13 cellular contexts compared by ENCODE assay signal in the genomic region with DNA sequence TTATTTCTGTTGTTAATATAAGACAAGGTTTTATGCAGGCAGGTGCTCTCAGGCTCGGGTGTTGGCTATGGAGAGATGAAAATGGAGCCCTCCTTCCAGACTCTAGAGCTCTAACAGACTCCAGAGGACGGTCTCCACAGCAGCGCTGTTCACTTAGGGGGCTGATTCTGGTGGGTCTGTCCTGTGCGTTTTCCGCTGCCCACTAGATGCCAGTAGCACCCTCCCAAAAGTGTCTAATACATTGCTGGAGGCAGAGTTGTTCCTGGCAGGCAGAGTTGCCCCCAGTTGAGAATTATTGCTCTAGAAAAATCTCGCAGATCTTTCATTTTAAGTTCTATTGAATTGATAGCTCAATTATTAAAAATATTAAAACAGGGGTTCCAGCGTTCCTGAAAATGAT.
DNase-seq lines count a peak whose midpoint lies in the region; ATAC-seq and TF ChIP-seq lines count a peak whose summit lies in the region.
"Had no signal": no experiment of that assay in that cellular context is flagged by ENCODE, and none has a peak within 500 bp of the region (broad histone marks: within the 10 kb centered on the region; RNA-seq: fewer than 3 reads in every experiment).

No MANE protein-coding gene starts in this region.

- no peak for ATAC-seq in left lung

- no peak for TF ChIP-seq POLR2A in adrenal gland (IDR thresholded peaks at IDR 0.05)

- H3F3A ChIP-seq in smooth muscle cell (ENCODE audit: low read depth) = no peaks in the 10 kb centered on the region

- peak; percentile 33 for DNase-seq in NCI-H748 (lab: John Stamatoyannopoulos, UW; ENCODE audit: unreplicated experiment)
- no peak for DNase-seq in NCI-H748 treated with DMSO at 0.1 percent for 48 hours (lab: John Stamatoyannopoulos, UW)
- peak; percentile 31 to 62 for DNase-seq in SJCRH30
- DNase-seq in fibroblast of mammary gland (ENCODE audit: low read depth) = no peak
- DNase-seq in smooth muscle cell (lab: John Stamatoyannopoulos, UW; ENCODE audit: unreplicated experiment) = no peak
- DNase-seq in adrenal gland = no peak
- DNase-seq in left lung = no peak
- no peak for DNase-seq in NCI-H1105 (lab: John Stamatoyannopoulos, UW)
- DNase-seq: activated T-cell treated with anti-CD3 and anti-CD28 coated beads for 4 hours; CD4-positive, alpha-beta T cell; NCI-H1048; uterus had no signal

- no peaks in the 10 kb centered on the region for H4K20me1 ChIP-seq in smooth muscle cell (ENCODE audit: low read depth)

- H2AFZ ChIP-seq in smooth muscle cell (ENCODE audit: low read depth) = no peak overlapping the region

- H3K4me1 ChIP-seq in SJCRH30 (no peaks in the 10 kb centered on the region), smooth muscle cell (ENCODE audit: low read depth) (no peaks in the 10 kb centered on the region), adrenal gland (replicated peaks in 1 of 2) (no peaks in the 10 kb centered on the region), left lung (no peaks in the 10 kb centered on the region)
- H3K4me1 ChIP-seq: uterus had no signal

- H3K79me2 ChIP-seq in smooth muscle cell (ENCODE audit: low read depth) = no peaks in the 10 kb centered on the region

- H3K36me3 ChIP-seq in SJCRH30 (peaks cover 39% of the 10 kb centered on the region), smooth muscle cell (ENCODE audit: low read depth) (peaks cover 7% of the 10 kb centered on the region), adrenal gland (replicated peaks in 1 of 2) (peaks cover 0 to 41% of the 10 kb centered on the region in 2 donors), left lung (peaks cover 0 to 89% of the 10 kb centered on the region in 2 donors)
- H3K36me3 ChIP-seq: uterus had no signal

- no peak overlapping the region for H3K9ac ChIP-seq in smooth muscle cell (ENCODE audit: low read depth)

- H3K4me2 ChIP-seq in smooth muscle cell = no peak overlapping the region

- H3K4me3 ChIP-seq in SJCRH30 (no peak overlapping the region), fibroblast of mammary gland (ENCODE audit: control insufficient read depth, low read depth, low read length) (no peak overlapping the region), smooth muscle cell (no peak overlapping the region), adrenal gland (no peak overlapping the region), left lung (no peak overlapping the region)
- H3K4me3 ChIP-seq: SK-N-MC, uterus had no signal

- TF ChIP-seq CTCF in fibroblast of mammary gland (conservative IDR thresholded peaks at IDR 0.05; ENCODE audit: control insufficient read depth, insufficient read depth, low read depth, low read length) = peak; percentile 17
- TF ChIP-seq CTCF in smooth muscle cell (IDR thresholded peaks at IDR 0.05; ENCODE audit: borderline replicate concordance, insufficient read depth, poor library complexity, severe bottlenecking) = peak; percentile 24
- TF ChIP-seq CTCF in adrenal gland (IDR thresholded peaks at IDR 0.05) = no peak
- TF ChIP-seq CTCF in left lung (IDR thresholded peaks at IDR 0.05) = no peak

- H3K27me3 ChIP-seq in SJCRH30 (no peaks in the 10 kb centered on the region), smooth muscle cell (ENCODE audit: low read depth) (no peaks in the 10 kb centered on the region), adrenal gland (no peaks in the 10 kb centered on the region), left lung (no peaks in the 10 kb centered on the region)
- H3K27me3 ChIP-seq: uterus had no signal

- H3K9me3 ChIP-seq in SJCRH30 (replicated peaks) (no peaks in the 10 kb centered on the region), smooth muscle cell (replicated peaks; ENCODE audit: low read depth) (no peaks in the 10 kb centered on the region), adrenal gland (replicated peaks in 1 of 3) (no peaks in the 10 kb centered on the region), left lung (no peaks in the 10 kb centered on the region)
- H3K9me3 ChIP-seq: uterus had no signal

- 90% methylated on average over 7 of the region's 7 CpGs for WGBS in smooth muscle cell (ENCODE audit: low lambda C conversion rate)
- 88 to 93% (median 91%) methylated on average over 7 of the region's 7 CpGs for WGBS in adrenal gland, 4 donors

- H3K27ac ChIP-seq in SJCRH30 = no peak overlapping the region
- no peak overlapping the region for H3K27ac ChIP-seq in smooth muscle cell (ENCODE audit: low read depth)
- no peak overlapping the region for H3K27ac ChIP-seq in adrenal gland
- H3K27ac ChIP-seq in left lung = no peak overlapping the region
- H3K27ac ChIP-seq: SK-N-MC, uterus had no signal

- intact Hi-C loops in adrenal gland (cut with DNase I) = no loop called here
- intact Hi-C loops in left lung (cut with DNase I) = no loop called here

Comparison
In these comparisons a context has a peak if more than half of its experiments do, and no peak if none do; other contexts are left out.
1. DNase-seq: peak in NCI-H748 (single experiment) and SJCRH30 (2 of 2); none in NCI-H748 treated with DMSO at 0.1 percent for 48 hours (single experiment), fibroblast of mammary gland (single experiment), smooth muscle cell (single experiment), adrenal gland (0 of 7), left lung (0 of 2) and NCI-H1105 (single experiment).
2. CTCF ChIP-seq: peak in fibroblast of mammary gland (single experiment) and smooth muscle cell (single experiment); none in adrenal gland (0 of 6) and left lung (0 of 2).